Comparison of ENCODE assay signal across 8 cellular contexts in the genomic region with DNA sequence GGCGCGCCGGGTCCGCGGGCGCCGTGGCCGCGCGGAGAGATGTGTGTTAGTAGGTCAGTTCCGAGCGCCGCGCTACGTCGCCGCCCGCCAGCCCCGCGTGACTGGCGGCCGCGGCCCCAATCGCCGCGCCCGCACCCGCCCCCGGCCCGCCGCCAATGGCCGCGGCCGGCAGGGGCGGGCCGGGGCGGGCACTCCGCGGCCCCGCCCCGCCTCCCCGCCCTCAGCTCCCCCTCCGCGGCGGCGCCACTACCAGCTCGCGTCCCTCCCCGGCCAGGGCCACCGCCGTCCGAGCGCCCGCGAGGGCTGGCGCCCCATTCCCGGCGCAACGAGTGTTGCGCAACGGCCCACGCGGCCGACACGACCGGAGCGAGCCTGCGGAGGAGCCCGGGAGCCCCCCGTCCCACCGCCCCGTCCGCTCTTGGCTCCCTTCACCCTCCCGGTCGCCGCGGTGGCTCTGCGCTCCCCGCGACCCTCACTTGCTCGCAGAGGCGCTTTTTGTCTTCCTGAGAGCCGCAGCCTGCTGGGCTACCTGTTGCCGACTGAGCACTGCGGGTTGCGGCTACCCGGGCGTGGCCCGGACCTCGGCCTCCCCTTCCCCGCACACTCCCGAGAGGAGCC. TPM values are rescaled to one million over a fixed set of nuclear protein-coding genes. Genes with fewer than 3 reads are reported as not detected.
DNase-seq lines count a peak whose midpoint lies in the region; ATAC-seq, FAIRE-seq and TF ChIP-seq lines count a peak whose summit lies in the region.

A gene with protein sequence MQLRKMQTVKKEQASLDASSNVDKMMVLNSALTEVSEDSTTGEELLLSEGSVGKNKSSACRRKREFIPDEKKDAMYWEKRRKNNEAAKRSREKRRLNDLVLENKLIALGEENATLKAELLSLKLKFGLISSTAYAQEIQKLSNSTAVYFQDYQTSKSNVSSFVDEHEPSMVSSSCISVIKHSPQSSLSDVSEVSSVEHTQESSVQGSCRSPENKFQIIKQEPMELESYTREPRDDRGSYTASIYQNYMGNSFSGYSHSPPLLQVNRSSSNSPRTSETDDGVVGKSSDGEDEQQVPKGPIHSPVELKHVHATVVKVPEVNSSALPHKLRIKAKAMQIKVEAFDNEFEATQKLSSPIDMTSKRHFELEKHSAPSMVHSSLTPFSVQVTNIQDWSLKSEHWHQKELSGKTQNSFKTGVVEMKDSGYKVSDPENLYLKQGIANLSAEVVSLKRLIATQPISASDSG (minus strand): TSS at position 48 of the 618 bp plus-strand sequence. CDS start 13,098 bp downstream, outside the sequence.

- peak within 1 kb of the TSS; percentile 95 to 97 for H3K27ac ChIP-seq in kidney (ENCODE audit: low read depth in 2 of 2, low read length in 2 of 2)

- H3K36me3 ChIP-seq in kidney (ENCODE audit: control insufficient read depth in 1 of 2, insufficient read depth in 2 of 2, low read length in 2 of 2), result no peaks in the 10 kb centered on the region

- DNase-seq in NK-92 treated with Interleukin-12 subunit alpha and Interleukin-12 subunit beta, amount 100 ng/mL, for 24 hours (lab: John Stamatoyannopoulos, UW), result peak; percentile 69
- DNase-seq in NK-92 (lab: John Stamatoyannopoulos, UW; ENCODE audit: unreplicated experiment), result no peak
- DNase-seq in NCI-H2227 (lab: John Stamatoyannopoulos, UW; ENCODE audit: unreplicated experiment), result peak; percentile 84
- peak; percentile 74 for DNase-seq in activated CD4-positive, CD25-positive, alpha-beta regulatory T cell treated with anti-CD3 and anti-CD28 coated beads, Interleukin-2, amount 50 U/mL, for 72 hours
- DNase-seq in cerebellar cortex (ENCODE audit: low spot score), result peak; percentile 66
- DNase-seq in kidney, result peak; percentile 96
- peak; percentile 36 to 61 for DNase-seq in stimulated activated CD4-positive, alpha-beta T cell treated with anti-CD3 and anti-CD28 coated beads, Interleukin-15, amount 100 ng/mL, for 1 hour (ENCODE audit: low read depth in 1 of 2, low spot score in 1 of 2)

- FAIRE-seq in kidney (lab: Jason Lieb, UNC), result no peak

- no peak for TF ChIP-seq CTCF in kidney (IDR thresholded peaks at IDR 0.05; ENCODE audit: borderline replicate concordance, extremely low read depth, insufficient read depth)

- H3K4me3 ChIP-seq in kidney (ENCODE audit: low read length in 2 of 2), result peak within 1 kb of the TSS; percentile 82 to 93

- peak; percentile 88 for ATAC-seq in HG03045 (IDR thresholded peaks at IDR 0.05; ENCODE audit: unreplicated experiment)

- peak within 1 kb of the TSS; percentile 86 to 98 for H3K9ac ChIP-seq in kidney (ENCODE audit: low read length in 2 of 2)

- no peaks in the 10 kb centered on the region for H3K9me3 ChIP-seq in kidney (ENCODE audit: control insufficient read depth in 1 of 2, low read length in 2 of 2)

- peaks cover 8 to 15% of the 10 kb centered on the region in 2 donors for H3K4me1 ChIP-seq in kidney (ENCODE audit: control insufficient read depth in 1 of 2, insufficient read depth in 1 of 2, low read depth in 1 of 2, low read length in 2 of 2)

- intact Hi-C loops in kidney (cut with DNase I), result no loop called here

RNA-seq across cellular contexts. Expression of the gene that starts here (rescaled TPM):
- total RNA-seq in kidney, result 31.3 TPM
- polyA plus RNA-seq in kidney (ENCODE audit: insufficient read depth, low read depth, low replicate concordance), result 16.7 TPM
